ENCODE assay signal across 18 cellular contexts in genomic region chr10:132564249-132564605, GRCh38.
"Had no signal": no experiment of that assay in that cellular context is flagged by ENCODE, and none has a peak within 500 bp of the region (broad histone marks: within the 10 kb centered on the region; RNA-seq: fewer than 3 reads in every experiment).

No MANE protein-coding gene starts in this region.

- DNase-seq: activated CD4-positive, alpha-beta T cell treated with anti-CD3 and anti-CD28 coated beads, Interleukin-2, amount 10 ng/mL, durations not matched to agents 7 days and 5 days; activated CD8-positive, alpha-beta memory T cell treated with anti-CD3 and anti-CD28 coated beads, Interleukin-2, amount 50 U/mL, for 48 hours; activated gamma-delta T cell; activated T-cell treated with anti-CD3 and anti-CD28 coated beads, Interleukin-2, amount 50 U/mL, for 72 hours; amniotic stem cell; body of pancreas; caudate nucleus; colonic mucosa; hippocampal formation; left ventricle myocardium inferior; mesenchymal stem cell; stimulated activated CD4-positive, alpha-beta T cell treated with anti-CD3 and anti-CD28 coated beads, Interleukin-12 subunit alpha, Interleukin-12 subunit beta, amount 100 ng/mL, for 4 hours had no signal

- H3K27ac ChIP-seq: body of pancreas, colonic mucosa, esophagus muscularis mucosa, left ventricle myocardium inferior, ovary, tibial nerve, vagina had no signal

- H3K27me3 Mint-ChIP-seq: activated CD4-positive, alpha-beta T cell treated with anti-CD3 and anti-CD28 coated beads, Interleukin-2, amount 10 ng/mL, durations not matched to agents 7 days and 5 days had no signal

- H3K27me3 ChIP-seq: body of pancreas, colonic mucosa, esophagus muscularis mucosa, ovary, tibial nerve, vagina had no signal

- H3K4me3 ChIP-seq: body of pancreas, colonic mucosa, esophagus muscularis mucosa, left ventricle myocardium inferior, ovary, tibial nerve, vagina had no signal

- H3K36me3 Mint-ChIP-seq: activated naive CD4-positive, alpha-beta T cell treated with anti-CD3 and anti-CD28 coated beads, Interleukin-2, amount 50 U/mL, for 72 hours; stimulated activated effector memory CD8-positive, alpha-beta T cell treated with anti-CD3 and anti-CD28 coated beads, Interleukin-12 subunit alpha, Interleukin-12 subunit beta, amount 100 ng/mL, for 72 hours had no signal

- H3K27ac Mint-ChIP-seq: activated CD4-positive, alpha-beta T cell treated with anti-CD3 and anti-CD28 coated beads, Interleukin-2, amount 10 ng/mL, durations not matched to agents 7 days and 5 days; activated naive CD4-positive, alpha-beta T cell treated with anti-CD3 and anti-CD28 coated beads, Interleukin-2, amount 50 U/mL, for 72 hours; activated T-cell treated with anti-CD3 and anti-CD28 coated beads, Interleukin-2, amount 50 U/mL, for 72 hours; stimulated activated effector memory CD8-positive, alpha-beta T cell treated with anti-CD3 and anti-CD28 coated beads, Interleukin-12 subunit alpha, Interleukin-12 subunit beta, amount 100 ng/mL, for 72 hours had no signal

- H3K36me3 ChIP-seq: colonic mucosa, esophagus muscularis mucosa, left ventricle myocardium inferior, ovary, tibial nerve, vagina had no signal

- H3K4me1 ChIP-seq: colonic mucosa had no signal

- H3K4me3 Mint-ChIP-seq: activated CD4-positive, alpha-beta T cell treated with anti-CD3 and anti-CD28 coated beads, Interleukin-2, amount 10 ng/mL, durations not matched to agents 7 days and 5 days; activated T-cell treated with anti-CD3 and anti-CD28 coated beads, Interleukin-2, amount 50 U/mL, for 72 hours; stimulated activated effector memory CD8-positive, alpha-beta T cell treated with anti-CD3 and anti-CD28 coated beads, Interleukin-12 subunit alpha, Interleukin-12 subunit beta, amount 100 ng/mL, for 72 hours had no signal

- ATAC-seq: activated naive CD4-positive, alpha-beta T cell treated with anti-CD3 and anti-CD28 coated beads, Interleukin-2, amount 50 U/mL, for 72 hours; activated T-cell treated with anti-CD3 and anti-CD28 coated beads, Interleukin-2, amount 50 U/mL, for 72 hours; body of pancreas had no signal

- H3K9me3 Mint-ChIP-seq: activated CD4-positive, alpha-beta T cell treated with anti-CD3 and anti-CD28 coated beads, Interleukin-2, amount 10 ng/mL, durations not matched to agents 7 days and 5 days; activated naive CD4-positive, alpha-beta T cell treated with anti-CD3 and anti-CD28 coated beads, Interleukin-2, amount 50 U/mL, for 72 hours; activated T-cell treated with anti-CD3 and anti-CD28 coated beads, Interleukin-2, amount 50 U/mL, for 72 hours; stimulated activated effector memory CD8-positive, alpha-beta T cell treated with anti-CD3 and anti-CD28 coated beads, Interleukin-12 subunit alpha, Interleukin-12 subunit beta, amount 100 ng/mL, for 72 hours had no signal

- H3K9me3 ChIP-seq: body of pancreas, colonic mucosa, esophagus muscularis mucosa, left ventricle myocardium inferior, ovary, tibial nerve, vagina had no signal
